30 cellular contexts compared by ENCODE assay signal in the genomic region with DNA sequence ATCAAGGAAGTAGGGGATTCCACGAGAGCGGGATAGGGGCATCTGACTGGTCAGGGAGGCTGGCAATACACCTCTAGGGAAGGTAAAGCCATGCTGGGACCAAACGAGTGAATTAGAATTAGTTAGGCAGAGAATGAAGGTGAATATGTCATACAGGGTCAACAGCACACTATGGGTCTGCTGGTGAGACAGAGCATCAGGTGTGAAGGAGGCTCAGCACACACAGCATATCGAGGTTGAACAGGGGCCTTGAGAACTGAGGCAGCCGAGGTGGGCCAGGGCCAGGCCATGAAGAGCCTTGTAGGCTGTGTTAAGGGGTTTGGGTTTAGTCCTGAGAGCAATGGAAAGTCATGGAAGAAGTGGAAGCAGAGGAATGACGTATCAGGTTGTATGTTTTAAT.
DNase-seq lines count a peak whose midpoint lies in the region; ATAC-seq, FAIRE-seq and TF ChIP-seq lines count a peak whose summit lies in the region.
"Had no signal": no experiment of that assay in that cellular context is flagged by ENCODE, and none has a peak within 500 bp of the region (broad histone marks: within the 10 kb centered on the region; RNA-seq: fewer than 3 reads in every experiment).

No MANE protein-coding gene starts in this region.

- no peak overlapping the region for H3K23ac ChIP-seq in trophoblast cell (ENCODE audit: low read length)

- peak overlapping the region; percentile 14 for H3K18ac ChIP-seq in trophoblast cell (ENCODE audit: low read length)

- H3K4me3 Mint-ChIP-seq in activated T-cell treated with anti-CD3 and anti-CD28 coated beads, Interleukin-2, amount 50 U/mL, for 72 hours: no peak overlapping the region
- H3K4me3 Mint-ChIP-seq: brain, memory B cell had no signal

- H3K4me2 ChIP-seq in trophoblast cell (ENCODE audit: low read length): no peak overlapping the region

- H2AK5ac ChIP-seq in trophoblast cell (ENCODE audit: low read length): no peak overlapping the region

- H4K12ac ChIP-seq in trophoblast cell (ENCODE audit: low read depth, low read length): no peak overlapping the region

- H4K91ac ChIP-seq in trophoblast cell (ENCODE audit: low read depth, low read length): no peak overlapping the region

- H3K79me2 ChIP-seq in trophoblast cell (ENCODE audit: control insufficient read depth, insufficient read depth, low read length, poor library complexity): no peaks in the 10 kb centered on the region

- H3K27me3 ChIP-seq in trophoblast cell (ENCODE audit: insufficient read depth, low read length): no peaks in the 10 kb centered on the region
- H3K27me3 ChIP-seq: BE2C, heart right ventricle, vagina had no signal

- no peak for DNase-seq in activated T-cell treated with anti-CD3 and anti-CD28 coated beads, Interleukin-2, amount 50 U/mL, for 72 hours
- no peak for DNase-seq in activated T-cell treated with anti-CD3 and anti-CD28 coated beads, Interleukin-2, amount 50 U/mL, for 1 hour
- no peak for DNase-seq in HTR-8/SVneo (ENCODE audit: insufficient read length, low spot score)
- no peak for DNase-seq in activated naive CD4-positive, alpha-beta T cell treated with anti-CD3 and anti-CD28 coated beads, Interleukin-2, amount 50 U/mL, for 72 hours (ENCODE audit: low spot score in 2 of 2)
- no peak for DNase-seq in trophoblast cell
- no peak for DNase-seq in erythroblast (lab: John Stamatoyannopoulos, UW)
- DNase-seq: activated CD4-positive, alpha-beta T cell treated with anti-CD3 and anti-CD28 coated beads for 1 hour; activated CD8-positive, alpha-beta memory T cell treated with anti-CD3 and anti-CD28 coated beads, Interleukin-2, amount 50 U/mL, for 4 hours; BE2C; DMS79 treated with DMSO at 0.1 percent for 48 hours; effector CD4-positive, alpha-beta T cell; foreskin fibroblast; GOT3; heart right ventricle; Karpas-422; left cardiac atrium; MV-4-11; NCI-H1694 treated with DMSO at 0.1 percent for 48 hours; NCI-H2171 treated with DMSO at 0.1 percent for 48 hours; NCI-H524 treated with DMSO at 0.1 percent for 48 hours; NK-92 treated with Interleukin-12 subunit alpha and Interleukin-12 subunit beta, amount 100 ng/mL, for 24 hours; psoas muscle; SHP77; SW 1271 had no signal

- H3K9me3 ChIP-seq in trophoblast cell (ENCODE audit: insufficient read depth, low read depth, low read length): no peaks in the 10 kb centered on the region
- H3K9me3 ChIP-seq: BE2C, psoas muscle, vagina had no signal

- peaks cover 5% of the 10 kb centered on the region for H3K79me1 ChIP-seq in trophoblast cell (ENCODE audit: low read length)

- peaks cover 74% of the 10 kb centered on the region for H3K4me1 Mint-ChIP-seq in activated T-cell treated with anti-CD3 and anti-CD28 coated beads, Interleukin-2, amount 50 U/mL, for 72 hours (ENCODE audit: low read depth)

- H3K4ac ChIP-seq in trophoblast cell (ENCODE audit: low read depth, low read length): no peak overlapping the region

- FAIRE-seq in HTR-8/SVneo (lab: Jason Lieb, UNC): peak; percentile 93
- FAIRE-seq: GM12878 had no signal

- peaks cover 38 to 63% of the 10 kb centered on the region in 2 donors for H3K36me3 Mint-ChIP-seq in activated T-cell treated with anti-CD3 and anti-CD28 coated beads, Interleukin-2, amount 50 U/mL, for 72 hours (ENCODE audit: insufficient read depth in 2 of 2)
- H3K36me3 Mint-ChIP-seq in activated naive CD4-positive, alpha-beta T cell treated with anti-CD3 and anti-CD28 coated beads, Interleukin-2, amount 50 U/mL, for 72 hours: peaks cover 62 to 67% of the 10 kb centered on the region in 2 donors
- H3K36me3 Mint-ChIP-seq: brain had no signal

- TF ChIP-seq POLR2A in erythroblast (IDR thresholded peaks at IDR 0.05; ENCODE audit: low read length): no peak

- no peak overlapping the region for H3K27ac ChIP-seq in trophoblast cell (ENCODE audit: low read depth, low read length)
- H3K27ac ChIP-seq: heart right ventricle, psoas muscle, vagina had no signal

- no CpG with 5 or more reads among the region's 6 CpGs for WGBS in trophoblast cell (ENCODE audit: extremely low coverage, insufficient coverage, insufficient read length)

- H3K27ac Mint-ChIP-seq in activated T-cell treated with anti-CD3 and anti-CD28 coated beads, Interleukin-2, amount 50 U/mL, for 72 hours: peak overlapping the region; percentile 26
- peak overlapping the region; percentile 86 to 87 for H3K27ac Mint-ChIP-seq in activated naive CD4-positive, alpha-beta T cell treated with anti-CD3 and anti-CD28 coated beads, Interleukin-2, amount 50 U/mL, for 72 hours
- H3K27ac Mint-ChIP-seq: brain, memory B cell had no signal

- H3K36me3 ChIP-seq in trophoblast cell (ENCODE audit: control insufficient read depth in 1 of 2, insufficient read depth in 2 of 2, low read length in 2 of 2): peaks cover 33 to 39% of the 10 kb centered on the region in 2 experiments
- H3K36me3 ChIP-seq: BE2C had no signal

- H3K4me1 ChIP-seq in trophoblast cell (ENCODE audit: control insufficient read depth in 1 of 2, insufficient read depth in 2 of 2, low read length in 2 of 2): peaks cover 5 to 6% of the 10 kb centered on the region in 2 experiments

- H3K9ac ChIP-seq in trophoblast cell (ENCODE audit: low read length): no peak overlapping the region

- no peaks in the 10 kb centered on the region for H3K27me3 Mint-ChIP-seq in activated T-cell treated with anti-CD3 and anti-CD28 coated beads, Interleukin-2, amount 50 U/mL, for 72 hours (ENCODE audit: low read depth)

- peak overlapping the region; percentile 73 for H2BK12ac ChIP-seq in trophoblast cell (ENCODE audit: low read length)

- H3K14ac ChIP-seq in trophoblast cell (ENCODE audit: low read length): no peak overlapping the region

- peaks cover 2% of the 10 kb centered on the region in 2 donors for H3K9me3 Mint-ChIP-seq in activated T-cell treated with anti-CD3 and anti-CD28 coated beads, Interleukin-2, amount 50 U/mL, for 72 hours
- H3K9me3 Mint-ChIP-seq in activated naive CD4-positive, alpha-beta T cell treated with anti-CD3 and anti-CD28 coated beads, Interleukin-2, amount 50 U/mL, for 72 hours: peaks cover 0 to 3% of the 10 kb centered on the region in 2 donors

- H2BK120ac ChIP-seq in trophoblast cell (ENCODE audit: insufficient read depth, low read length, poor library complexity): no peak overlapping the region

- no peak overlapping the region for H3K4me3 ChIP-seq in trophoblast cell (ENCODE audit: low read depth, low read length)
- H3K4me3 ChIP-seq: GM12878, heart right ventricle, psoas muscle, vagina had no signal

- no peak overlapping the region for H2AFZ ChIP-seq in trophoblast cell (ENCODE audit: insufficient read depth, low read length, poor library complexity)

- H2BK5ac ChIP-seq in trophoblast cell (ENCODE audit: low read depth, low read length, poor library complexity): no peak overlapping the region

- no peak overlapping the region for H4K8ac ChIP-seq in trophoblast cell (ENCODE audit: low read depth, low read length)

- ATAC-seq in activated T-cell treated with anti-CD3 and anti-CD28 coated beads, Interleukin-2, amount 50 U/mL, for 72 hours (replicated peaks in 1 of 2): no peak
- no peak for ATAC-seq in activated naive CD4-positive, alpha-beta T cell treated with anti-CD3 and anti-CD28 coated beads, Interleukin-2, amount 50 U/mL, for 72 hours
- no peak for ATAC-seq in HG03045 (IDR thresholded peaks at IDR 0.05; ENCODE audit: unreplicated experiment)
- ATAC-seq in GM18511 (IDR thresholded peaks at IDR 0.05; ENCODE audit: unreplicated experiment): no peak
- ATAC-seq: GM12878, heart right ventricle, left cardiac atrium, psoas muscle had no signal
